In genomic region chr15:71449363-71449762, GRCh38 we compare ENCODE assay signal across 22 cellular contexts.
"Had no signal": no experiment of that assay in that cellular context is flagged by ENCODE, and none has a peak within 500 bp of the region (broad histone marks: within the 10 kb centered on the region; RNA-seq: fewer than 3 reads in every experiment).

No MANE protein-coding gene starts in this region.

- H3K4me3 ChIP-seq: ascending aorta, lower lobe of right lung, skin epidermis, stomach, thyroid gland, upper lobe of left lung had no signal

- H3K9me3 Mint-ChIP-seq: activated naive CD4-positive, alpha-beta T cell treated with anti-CD3 and anti-CD28 coated beads for 36 hours; activated naive CD8-positive, alpha-beta T cell treated with anti-CD3 and anti-CD28 coated beads, Interleukin-2, amount 10 ng/mL, durations not matched to agents 7 days and 5 days; brain; effector memory CD8-positive, alpha-beta T cell; natural killer cell treated with Interleukin-12 subunit alpha and Interleukin-12 subunit beta and Interleukin-15 and Interleukin-18, amount 100 ng/mL, for 72 hours; stimulated activated memory B cell treated with anti-CD40 and anti-IgM and Interleukin-4, amounts not matched to agents 10 μg/mL and 1 μg/mL and 100 μg/mL, for 72 hours; T-helper 1 cell treated with Interleukin-12 subunit alpha and Interleukin-12 subunit beta and Interleukin-4 antibody, amounts not matched to agents 30 μg/mL and 1 μg/mL, for 36 hours had no signal

- DNase-seq: activated CD4-positive, alpha-beta T cell treated with anti-CD3 and anti-CD28 coated beads for 4 hours; activated CD4-positive, alpha-beta T cell treated with anti-CD3 and anti-CD28 coated beads, Interleukin-2, amount 50 U/mL, for 4 hours; activated CD8-positive, alpha-beta memory T cell treated with anti-CD3 and anti-CD28 coated beads for 24 hours; activated effector memory CD4-positive, alpha-beta T cell treated with anti-CD3 and anti-CD28 coated beads, Interleukin-2, amount 50 U/mL, for 16 hours; activated naive CD4-positive, alpha-beta T cell treated with anti-CD3 and anti-CD28 coated beads for 36 hours; activated naive CD8-positive, alpha-beta T cell treated with anti-CD3 and anti-CD28 coated beads, Interleukin-2, amount 10 ng/mL, durations not matched to agents 7 days and 5 days; cortex of kidney; effector memory CD8-positive, alpha-beta T cell; lower lobe of right lung; stimulated activated CD4-positive, alpha-beta T cell treated with anti-CD3 and anti-CD28 coated beads, Interleukin-12 subunit alpha, Interleukin-12 subunit beta, amount 100 ng/mL, for 4 hours; stimulated activated CD4-positive, alpha-beta T cell treated with anti-CD3 and anti-CD28 coated beads, Interleukin-4, amount 100 ng/mL, for 1 hour; T-helper 9 cell; upper lobe of left lung had no signal

- H3K27ac ChIP-seq: ascending aorta, lower lobe of right lung, thyroid gland had no signal

- H3K36me3 Mint-ChIP-seq: activated naive CD8-positive, alpha-beta T cell treated with anti-CD3 and anti-CD28 coated beads, Interleukin-2, amount 10 ng/mL, durations not matched to agents 7 days and 5 days; brain; natural killer cell treated with Interleukin-12 subunit alpha and Interleukin-12 subunit beta and Interleukin-15 and Interleukin-18, amount 100 ng/mL, for 72 hours; stimulated activated memory B cell treated with anti-CD40 and anti-IgM and Interleukin-4, amounts not matched to agents 10 μg/mL and 1 μg/mL and 100 μg/mL, for 72 hours had no signal

- H3K27ac Mint-ChIP-seq: activated naive CD4-positive, alpha-beta T cell treated with anti-CD3 and anti-CD28 coated beads for 36 hours; activated naive CD8-positive, alpha-beta T cell treated with anti-CD3 and anti-CD28 coated beads, Interleukin-2, amount 10 ng/mL, durations not matched to agents 7 days and 5 days; effector memory CD8-positive, alpha-beta T cell; natural killer cell treated with Interleukin-12 subunit alpha and Interleukin-12 subunit beta and Interleukin-15 and Interleukin-18, amount 100 ng/mL, for 72 hours; stimulated activated memory B cell treated with anti-CD40 and anti-IgM and Interleukin-4, amounts not matched to agents 10 μg/mL and 1 μg/mL and 100 μg/mL, for 72 hours; T-helper 1 cell treated with Interleukin-12 subunit alpha and Interleukin-12 subunit beta and Interleukin-4 antibody, amounts not matched to agents 30 μg/mL and 1 μg/mL, for 36 hours had no signal

- H3K4me1 Mint-ChIP-seq: activated naive CD8-positive, alpha-beta T cell treated with anti-CD3 and anti-CD28 coated beads, Interleukin-2, amount 10 ng/mL, durations not matched to agents 7 days and 5 days; stimulated activated memory B cell treated with anti-CD40 and anti-IgM and Interleukin-4, amounts not matched to agents 10 μg/mL and 1 μg/mL and 100 μg/mL, for 72 hours had no signal

- H3K9me3 ChIP-seq: ascending aorta, lower lobe of right lung, stomach, thyroid gland, upper lobe of left lung had no signal

- H3K36me3 ChIP-seq: ascending aorta, lower lobe of right lung, stomach, thyroid gland, upper lobe of left lung had no signal

- H3K27me3 Mint-ChIP-seq: brain; stimulated activated memory B cell treated with anti-CD40 and anti-IgM and Interleukin-4, amounts not matched to agents 10 μg/mL and 1 μg/mL and 100 μg/mL, for 72 hours had no signal

- ATAC-seq: effector memory CD8-positive, alpha-beta T cell; natural killer cell treated with Interleukin-12 subunit alpha and Interleukin-12 subunit beta and Interleukin-15 and Interleukin-18, amount 100 ng/mL, for 72 hours; stimulated activated memory B cell treated with anti-CD40 and anti-IgM and Interleukin-4, amounts not matched to agents 10 μg/mL and 1 μg/mL and 100 μg/mL, for 72 hours had no signal

- H3K4me3 Mint-ChIP-seq: activated naive CD4-positive, alpha-beta T cell treated with anti-CD3 and anti-CD28 coated beads for 36 hours; activated naive CD8-positive, alpha-beta T cell treated with anti-CD3 and anti-CD28 coated beads, Interleukin-2, amount 10 ng/mL, durations not matched to agents 7 days and 5 days; brain; effector memory CD8-positive, alpha-beta T cell; natural killer cell treated with Interleukin-12 subunit alpha and Interleukin-12 subunit beta and Interleukin-15 and Interleukin-18, amount 100 ng/mL, for 72 hours; stimulated activated memory B cell treated with anti-CD40 and anti-IgM and Interleukin-4, amounts not matched to agents 10 μg/mL and 1 μg/mL and 100 μg/mL, for 72 hours; T-helper 1 cell treated with Interleukin-12 subunit alpha and Interleukin-12 subunit beta and Interleukin-4 antibody, amounts not matched to agents 30 μg/mL and 1 μg/mL, for 36 hours had no signal

- H3K27me3 ChIP-seq: ascending aorta, stomach, thyroid gland, upper lobe of left lung had no signal

- FAIRE-seq: TTC549 had no signal

- H3K4me1 ChIP-seq: ascending aorta, thyroid gland had no signal
